1 cellular context compared by ENCODE assay signal in the genomic region with DNA sequence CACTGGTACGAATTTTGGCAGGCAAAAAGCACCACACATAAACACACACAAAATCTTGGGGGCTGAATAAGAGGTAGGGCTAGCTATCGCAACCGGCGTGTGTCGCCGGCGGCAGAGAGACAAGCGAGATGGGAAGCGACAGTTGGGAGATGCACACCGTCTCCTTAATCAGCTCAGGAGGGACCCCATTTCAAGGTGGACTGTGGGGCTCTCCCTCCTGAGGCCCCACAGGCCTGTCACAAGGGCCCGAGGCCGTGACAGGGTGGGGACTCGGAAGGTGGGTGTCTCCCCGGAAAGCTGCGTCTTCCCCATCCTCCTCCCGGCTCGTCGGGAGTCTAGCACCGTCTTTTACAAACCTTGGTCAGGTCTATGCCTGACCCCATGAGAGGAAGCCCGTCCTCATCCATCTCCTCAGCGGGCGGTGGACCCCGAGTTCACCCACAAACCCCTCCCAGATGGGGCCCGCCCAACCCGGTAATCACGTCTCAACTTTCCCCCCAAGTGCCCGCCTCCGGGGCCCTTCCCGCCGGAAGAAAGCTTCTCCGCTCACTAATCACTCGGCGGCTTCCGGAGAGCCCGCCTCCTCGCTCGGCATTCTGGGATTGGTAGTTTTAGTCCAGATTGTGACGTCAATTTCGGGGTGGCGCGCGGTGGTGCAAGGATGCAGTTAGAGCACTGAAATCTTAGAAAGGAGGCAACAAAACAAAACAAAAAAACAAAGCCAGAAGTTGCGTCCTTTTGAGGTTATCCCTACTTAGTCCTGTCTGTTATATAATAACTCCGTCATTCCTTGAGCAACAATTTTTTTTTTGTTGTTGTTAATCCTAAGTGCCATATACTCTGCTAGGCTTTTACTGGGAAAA.
TF ChIP-seq lines count a peak whose summit lies in the region.

A gene with protein sequence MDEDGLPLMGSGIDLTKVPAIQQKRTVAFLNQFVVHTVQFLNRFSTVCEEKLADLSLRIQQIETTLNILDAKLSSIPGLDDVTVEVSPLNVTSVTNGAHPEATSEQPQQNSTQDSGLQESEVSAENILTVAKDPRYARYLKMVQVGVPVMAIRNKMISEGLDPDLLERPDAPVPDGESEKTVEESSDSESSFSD (minus strand): TSS at position 436 of the 863 bp plus-strand sequence. CDS start 29 bp downstream, at position 407.

TF ChIP-seq in K562, 482 proteins besides CTCF, POLR2A, EP300 and RAD21 (continued from another document and continues in another):
- TF ChIP-seq, protein P1, sequence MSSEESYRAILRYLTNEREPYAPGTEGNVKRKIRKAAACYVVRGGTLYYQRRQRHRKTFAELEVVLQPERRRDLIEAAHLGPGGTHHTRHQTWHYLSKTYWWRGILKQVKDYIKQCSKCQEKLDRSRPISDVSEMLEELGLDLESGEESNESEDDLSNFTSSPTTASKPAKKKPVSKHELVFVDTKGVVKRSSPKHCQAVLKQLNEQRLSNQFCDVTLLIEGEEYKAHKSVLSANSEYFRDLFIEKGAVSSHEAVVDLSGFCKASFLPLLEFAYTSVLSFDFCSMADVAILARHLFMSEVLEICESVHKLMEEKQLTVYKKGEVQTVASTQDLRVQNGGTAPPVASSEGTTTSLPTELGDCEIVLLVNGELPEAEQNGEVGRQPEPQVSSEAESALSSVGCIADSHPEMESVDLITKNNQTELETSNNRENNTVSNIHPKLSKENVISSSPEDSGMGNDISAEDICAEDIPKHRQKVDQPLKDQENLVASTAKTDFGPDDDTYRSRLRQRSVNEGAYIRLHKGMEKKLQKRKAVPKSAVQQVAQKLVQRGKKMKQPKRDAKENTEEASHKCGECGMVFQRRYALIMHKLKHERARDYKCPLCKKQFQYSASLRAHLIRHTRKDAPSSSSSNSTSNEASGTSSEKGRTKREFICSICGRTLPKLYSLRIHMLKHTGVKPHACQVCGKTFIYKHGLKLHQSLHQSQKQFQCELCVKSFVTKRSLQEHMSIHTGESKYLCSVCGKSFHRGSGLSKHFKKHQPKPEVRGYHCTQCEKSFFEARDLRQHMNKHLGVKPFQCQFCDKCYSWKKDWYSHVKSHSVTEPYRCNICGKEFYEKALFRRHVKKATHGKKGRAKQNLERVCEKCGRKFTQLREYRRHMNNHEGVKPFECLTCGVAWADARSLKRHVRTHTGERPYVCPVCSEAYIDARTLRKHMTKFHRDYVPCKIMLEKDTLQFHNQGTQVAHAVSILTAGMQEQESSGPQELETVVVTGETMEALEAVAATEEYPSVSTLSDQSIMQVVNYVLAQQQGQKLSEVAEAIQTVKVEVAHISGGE (CRISPR knock-in tag; IDR thresholded peaks at IDR 0.05), result peak in 1 of 3 experiments; percentile 81; a peak in 3 of 6 replicates
- peak; percentile 43; the same call in 1 of the 2 replicates for TF ChIP-seq SMARCA4 (IDR thresholded peaks at IDR 0.05)
- TF ChIP-seq ZNF212 (CRISPR knock-in tag; IDR thresholded peaks at IDR 0.05), result no peak
- TF ChIP-seq ETV1 (tag; conservative IDR thresholded peaks at IDR 0.05; ENCODE audit: low read depth), result peak; percentile 62; the same call in 1 of the 2 replicates
- TF ChIP-seq ATF1 (CRISPR knock-in tag; IDR thresholded peaks at IDR 0.05), result no peak
- peak; percentile 94 for TF ChIP-seq ATF1 (tag; IDR thresholded peaks at IDR 0.05)
- TF ChIP-seq HCFC1 (IDR thresholded peaks at IDR 0.05; ENCODE audit: low read depth, low read length), result peak; percentile 95
- TF ChIP-seq TEAD1 (CRISPR knock-in tag; IDR thresholded peaks at IDR 0.05), result no peak
- peak; percentile 22 for TF ChIP-seq TAF1 (IDR thresholded peaks at IDR 0.05; ENCODE audit: control insufficient read depth, extremely low read depth, insufficient read depth, low read length, severe bottlenecking)
- TF ChIP-seq, protein P2, sequence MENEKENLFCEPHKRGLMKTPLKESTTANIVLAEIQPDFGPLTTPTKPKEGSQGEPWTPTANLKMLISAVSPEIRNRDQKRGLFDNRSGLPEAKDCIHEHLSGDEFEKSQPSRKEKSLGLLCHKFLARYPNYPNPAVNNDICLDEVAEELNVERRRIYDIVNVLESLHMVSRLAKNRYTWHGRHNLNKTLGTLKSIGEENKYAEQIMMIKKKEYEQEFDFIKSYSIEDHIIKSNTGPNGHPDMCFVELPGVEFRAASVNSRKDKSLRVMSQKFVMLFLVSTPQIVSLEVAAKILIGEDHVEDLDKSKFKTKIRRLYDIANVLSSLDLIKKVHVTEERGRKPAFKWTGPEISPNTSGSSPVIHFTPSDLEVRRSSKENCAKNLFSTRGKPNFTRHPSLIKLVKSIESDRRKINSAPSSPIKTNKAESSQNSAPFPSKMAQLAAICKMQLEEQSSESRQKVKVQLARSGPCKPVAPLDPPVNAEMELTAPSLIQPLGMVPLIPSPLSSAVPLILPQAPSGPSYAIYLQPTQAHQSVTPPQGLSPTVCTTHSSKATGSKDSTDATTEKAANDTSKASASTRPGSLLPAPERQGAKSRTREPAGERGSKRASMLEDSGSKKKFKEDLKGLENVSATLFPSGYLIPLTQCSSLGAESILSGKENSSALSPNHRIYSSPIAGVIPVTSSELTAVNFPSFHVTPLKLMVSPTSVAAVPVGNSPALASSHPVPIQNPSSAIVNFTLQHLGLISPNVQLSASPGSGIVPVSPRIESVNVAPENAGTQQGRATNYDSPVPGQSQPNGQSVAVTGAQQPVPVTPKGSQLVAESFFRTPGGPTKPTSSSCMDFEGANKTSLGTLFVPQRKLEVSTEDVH (IDR thresholded peaks at IDR 0.05; ENCODE audit: low read depth, partially characterized antibody), result peak; percentile 69
- peak; percentile 81 for TF ChIP-seq PHF20 (IDR thresholded peaks at IDR 0.05; ENCODE audit: partially characterized antibody)
- TF ChIP-seq POLR2AphosphoS5 (IDR thresholded peaks at IDR 0.05; ENCODE audit: control insufficient read depth, insufficient read depth, low read depth, low read length), result peak; percentile 63; the same call in 1 of the 2 replicates
- peak; percentile 19; the same call in 1 of the 2 replicates for TF ChIP-seq CC2D1A (IDR thresholded peaks at IDR 0.05)
- TF ChIP-seq ZNF431 (CRISPR knock-in tag; IDR thresholded peaks at IDR 0.05), result peak; percentile 24; the same call in 1 of the 2 replicates
- peak in 1 of 2 experiments; percentile 71; a peak in 2 of 4 replicates for TF ChIP-seq HDAC1 (IDR thresholded peaks at IDR 0.05)
- TF ChIP-seq BRD4 (IDR thresholded peaks at IDR 0.05), result no peak
- TF ChIP-seq RCOR1 (IDR thresholded peaks at IDR 0.05; ENCODE audit: borderline replicate concordance in 1 of 2, low read depth in 2 of 2, low read length in 2 of 2), result peak in 1 of 2 experiments; percentile 59; a peak in 1 of 4 replicates
- TF ChIP-seq JUN (IDR thresholded peaks at IDR 0.05; ENCODE audit: borderline replicate concordance, low read depth, low read length), result 0 out of 2 replicates have a peak, but pooled peaks have one; percentile 18
- no peak for TF ChIP-seq JUN (CRISPR knock-in tag; IDR thresholded peaks at IDR 0.05; ENCODE audit: borderline replicate concordance)
- peak; percentile 73 for TF ChIP-seq POLR2B (IDR thresholded peaks at IDR 0.05; ENCODE audit: low read depth, partially characterized antibody)
- no peak for TF ChIP-seq ZNF175 (CRISPR knock-in tag; IDR thresholded peaks at IDR 0.05; ENCODE audit: low read depth)
- peak; percentile 76 for TF ChIP-seq RBFOX2 (IDR thresholded peaks at IDR 0.05; ENCODE audit: low read depth, low read length)
- TF ChIP-seq, protein P3, sequence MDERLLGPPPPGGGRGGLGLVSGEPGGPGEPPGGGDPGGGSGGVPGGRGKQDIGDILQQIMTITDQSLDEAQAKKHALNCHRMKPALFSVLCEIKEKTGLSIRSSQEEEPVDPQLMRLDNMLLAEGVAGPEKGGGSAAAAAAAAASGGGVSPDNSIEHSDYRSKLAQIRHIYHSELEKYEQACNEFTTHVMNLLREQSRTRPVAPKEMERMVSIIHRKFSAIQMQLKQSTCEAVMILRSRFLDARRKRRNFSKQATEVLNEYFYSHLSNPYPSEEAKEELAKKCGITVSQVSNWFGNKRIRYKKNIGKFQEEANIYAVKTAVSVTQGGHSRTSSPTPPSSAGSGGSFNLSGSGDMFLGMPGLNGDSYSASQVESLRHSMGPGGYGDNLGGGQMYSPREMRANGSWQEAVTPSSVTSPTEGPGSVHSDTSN (CRISPR knock-in tag; IDR thresholded peaks at IDR 0.05; ENCODE audit: low read depth), result no peak
- TF ChIP-seq, protein P3 (tag; conservative IDR thresholded peaks at IDR 0.05; ENCODE audit: low read depth), result peak; percentile 81
- TF ChIP-seq, protein P4, sequence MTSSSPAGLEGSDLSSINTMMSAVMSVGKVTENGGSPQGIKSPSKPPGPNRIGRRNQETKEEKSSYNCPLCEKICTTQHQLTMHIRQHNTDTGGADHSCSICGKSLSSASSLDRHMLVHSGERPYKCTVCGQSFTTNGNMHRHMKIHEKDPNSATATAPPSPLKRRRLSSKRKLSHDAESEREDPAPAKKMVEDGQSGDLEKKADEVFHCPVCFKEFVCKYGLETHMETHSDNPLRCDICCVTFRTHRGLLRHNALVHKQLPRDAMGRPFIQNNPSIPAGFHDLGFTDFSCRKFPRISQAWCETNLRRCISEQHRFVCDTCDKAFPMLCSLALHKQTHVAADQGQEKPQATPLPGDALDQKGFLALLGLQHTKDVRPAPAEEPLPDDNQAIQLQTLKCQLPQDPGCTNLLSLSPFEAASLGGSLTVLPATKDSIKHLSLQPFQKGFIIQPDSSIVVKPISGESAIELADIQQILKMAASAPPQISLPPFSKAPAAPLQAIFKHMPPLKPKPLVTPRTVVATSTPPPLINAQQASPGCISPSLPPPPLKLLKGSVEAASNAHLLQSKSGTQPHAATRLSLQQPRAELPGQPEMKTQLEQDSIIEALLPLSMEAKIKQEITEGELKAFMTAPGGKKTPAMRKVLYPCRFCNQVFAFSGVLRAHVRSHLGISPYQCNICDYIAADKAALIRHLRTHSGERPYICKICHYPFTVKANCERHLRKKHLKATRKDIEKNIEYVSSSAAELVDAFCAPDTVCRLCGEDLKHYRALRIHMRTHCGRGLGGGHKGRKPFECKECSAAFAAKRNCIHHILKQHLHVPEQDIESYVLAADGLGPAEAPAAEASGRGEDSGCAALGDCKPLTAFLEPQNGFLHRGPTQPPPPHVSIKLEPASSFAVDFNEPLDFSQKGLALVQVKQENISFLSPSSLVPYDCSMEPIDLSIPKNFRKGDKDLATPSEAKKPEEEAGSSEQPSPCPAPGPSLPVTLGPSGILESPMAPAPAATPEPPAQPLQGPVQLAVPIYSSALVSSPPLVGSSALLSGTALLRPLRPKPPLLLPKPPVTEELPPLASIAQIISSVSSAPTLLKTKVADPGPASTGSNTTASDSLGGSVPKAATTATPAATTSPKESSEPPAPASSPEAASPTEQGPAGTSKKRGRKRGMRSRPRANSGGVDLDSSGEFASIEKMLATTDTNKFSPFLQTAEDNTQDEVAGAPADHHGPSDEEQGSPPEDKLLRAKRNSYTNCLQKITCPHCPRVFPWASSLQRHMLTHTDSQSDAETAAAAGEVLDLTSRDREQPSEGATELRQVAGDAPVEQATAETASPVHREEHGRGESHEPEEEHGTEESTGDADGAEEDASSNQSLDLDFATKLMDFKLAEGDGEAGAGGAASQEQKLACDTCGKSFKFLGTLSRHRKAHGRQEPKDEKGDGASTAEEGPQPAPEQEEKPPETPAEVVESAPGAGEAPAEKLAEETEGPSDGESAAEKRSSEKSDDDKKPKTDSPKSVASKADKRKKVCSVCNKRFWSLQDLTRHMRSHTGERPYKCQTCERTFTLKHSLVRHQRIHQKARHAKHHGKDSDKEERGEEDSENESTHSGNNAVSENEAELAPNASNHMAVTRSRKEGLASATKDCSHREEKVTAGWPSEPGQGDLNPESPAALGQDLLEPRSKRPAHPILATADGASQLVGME (CRISPR knock-in tag; IDR thresholded peaks at IDR 0.05), result no peak
- TF ChIP-seq, protein P5, sequence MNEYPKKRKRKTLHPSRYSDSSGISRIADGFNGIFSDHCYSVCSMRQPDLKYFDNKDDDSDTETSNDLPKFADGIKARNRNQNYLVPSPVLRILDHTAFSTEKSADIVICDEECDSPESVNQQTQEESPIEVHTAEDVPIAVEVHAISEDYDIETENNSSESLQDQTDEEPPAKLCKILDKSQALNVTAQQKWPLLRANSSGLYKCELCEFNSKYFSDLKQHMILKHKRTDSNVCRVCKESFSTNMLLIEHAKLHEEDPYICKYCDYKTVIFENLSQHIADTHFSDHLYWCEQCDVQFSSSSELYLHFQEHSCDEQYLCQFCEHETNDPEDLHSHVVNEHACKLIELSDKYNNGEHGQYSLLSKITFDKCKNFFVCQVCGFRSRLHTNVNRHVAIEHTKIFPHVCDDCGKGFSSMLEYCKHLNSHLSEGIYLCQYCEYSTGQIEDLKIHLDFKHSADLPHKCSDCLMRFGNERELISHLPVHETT (CRISPR knock-in tag; conservative IDR thresholded peaks at IDR 0.05 in 1 of 2, IDR thresholded peaks at IDR 0.05 in 1 of 2), result peak in 1 of 2 experiments; percentile 51; a peak in 1 of 4 replicates
- no peak for TF ChIP-seq RBM39 (optimal IDR thresholded peaks at IDR 0.05; ENCODE audit: low read depth, low read length)
- peak; percentile 68; the same call in 1 of the 2 replicates for TF ChIP-seq PML (IDR thresholded peaks at IDR 0.05; ENCODE audit: low read length)
- peak; percentile 71 for TF ChIP-seq RBBP5 (IDR thresholded peaks at IDR 0.05; ENCODE audit: borderline replicate concordance, insufficient read depth, low read length, poor library complexity, severe bottlenecking)
- TF ChIP-seq NBN (IDR thresholded peaks at IDR 0.05; ENCODE audit: low read depth), result peak; percentile 69; the same call in 1 of the 2 replicates
- TF ChIP-seq, protein P6, sequence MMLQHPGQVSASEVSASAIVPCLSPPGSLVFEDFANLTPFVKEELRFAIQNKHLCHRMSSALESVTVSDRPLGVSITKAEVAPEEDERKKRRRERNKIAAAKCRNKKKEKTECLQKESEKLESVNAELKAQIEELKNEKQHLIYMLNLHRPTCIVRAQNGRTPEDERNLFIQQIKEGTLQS (IDR thresholded peaks at IDR 0.05), result peak; percentile 40; the same call in 1 of the 2 replicates
- TF ChIP-seq, protein P6 (CRISPR knock-in tag; conservative IDR thresholded peaks at IDR 0.05), result no peak
- peak; percentile 9; the same call in 1 of the 2 replicates for TF ChIP-seq ELF4 (CRISPR knock-in tag; IDR thresholded peaks at IDR 0.05)
- 0 out of 2 replicates have a peak, but pooled peaks have one; percentile 11 for TF ChIP-seq MYC (IDR thresholded peaks at IDR 0.05; ENCODE audit: low read depth, low read length)
- TF ChIP-seq MYC (CRISPR knock-in tag; IDR thresholded peaks at IDR 0.05; ENCODE audit: borderline replicate concordance, low read depth), result no peak
- TF ChIP-seq GABPB1 (CRISPR knock-in tag; IDR thresholded peaks at IDR 0.05), result peak; percentile 87
- peak in 1 of 2 experiments; percentile 60; a peak in 1 of 4 replicates for TF ChIP-seq KDM4B (IDR thresholded peaks at IDR 0.05; ENCODE audit: borderline replicate concordance in 2 of 2, low read depth in 1 of 2)
- peak; percentile 61 to 84; a peak in 3 of 4 replicates for TF ChIP-seq SIX5 (IDR thresholded peaks at IDR 0.05; ENCODE audit: borderline replicate concordance in 1 of 2, insufficient read depth in 1 of 2, low read depth in 1 of 2, low read length in 2 of 2)
- TF ChIP-seq MTF1 (CRISPR knock-in tag; IDR thresholded peaks at IDR 0.05; ENCODE audit: borderline replicate concordance), result no peak
- no peak for TF ChIP-seq STAG1 (CRISPR knock-in tag; IDR thresholded peaks at IDR 0.05; ENCODE audit: borderline replicate concordance)
